Comparison of ENCODE assay signal across 7 cellular contexts in genomic region chr9:136847827-136848392, GRCh38. TPM values are rescaled to one million over a fixed set of nuclear protein-coding genes. Genes with fewer than 3 reads are reported as not detected.
DNase-seq lines count a peak whose midpoint lies in the region; ATAC-seq, FAIRE-seq and TF ChIP-seq lines count a peak whose summit lies in the region.

No MANE protein-coding gene starts in this region.

- DNase-seq in GM18507 (ENCODE audit: extremely low spot score, insufficient read length, low read depth), result peak; percentile 38
- peak; percentile 57 for DNase-seq in NCI-H1105 treated with DMSO at 0.1 percent for 48 hours (lab: John Stamatoyannopoulos, UW)
- peak; percentile 58 for DNase-seq in T-helper 9 cell
- peak; percentile 23 for DNase-seq in GM12878 (ENCODE audit: low read depth, low spot score)
- peak; percentile 74 for DNase-seq in stimulated activated CD4-positive, alpha-beta T cell treated with anti-CD3 and anti-CD28 coated beads, Interleukin-12 subunit alpha, Interleukin-12 subunit beta, amount 100 ng/mL, for 4 hours

- H3K27me3 ChIP-seq in GM12878 (replicated peaks in 1 of 2; ENCODE audit: control insufficient read depth in 2 of 2, insufficient read depth in 2 of 2, low read length in 1 of 2), result no peaks in the 10 kb centered on the region; a peak in 1 of 4 replicates

- SMC1A ChIA-PET in GM12878 (lab: Charles Lee; ENCODE audit: uncharacterized antibody, unreplicated experiment), result no interaction called here

- TF ChIP-seq RAD21 in GM12878 (IDR thresholded peaks at IDR 0.05; ENCODE audit: insufficient read depth, low read depth, low read length), result no peak

- H3K36me3 ChIP-seq in GM12878 (ENCODE audit: control insufficient read depth in 2 of 2, insufficient read depth in 2 of 2, low read length in 1 of 2), result peaks cover 4 to 8% of the 10 kb centered on the region in 2 experiments; a peak in 3 of 4 replicates

- H3K4me3 ChIP-seq in GM12878 (peak overlapping the region; percentile 80), iPS-18c (ENCODE audit: insufficient read depth, low read depth, low read length) (peak overlapping the region; percentile 92)

- CTCF ChIA-PET in GM12878 (lab: Yijun Ruan, JAX), result interaction anchor here (0.7 to 2.2 kb wide), 8 partner anchors 34 to 187 kb away, joined by 3 to 7 read pairs (median 4); partner anchors contain the start of gene TRAF2

- POLR2A ChIA-PET in GM12878 (lab: Charles Lee), result interaction anchor here (0.7 to 1.8 kb wide), 3 partner anchors 34 to 96 kb away, joined by 5 to 9 read pairs (median 5); partner anchors contain the start of genes FBXW5 and TRAF2

- RAD21 ChIA-PET in GM12878 (lab: Charles Lee; ENCODE audit: unreplicated experiment), result interaction anchor here (1.3 to 1.8 kb wide), 3 partner anchors 34 to 54 kb away, joined by 3 to 7 read pairs (median 5); partner anchors contain the start of gene TRAF2

- TF ChIP-seq EP300 in GM12878 (IDR thresholded peaks at IDR 0.05; ENCODE audit: borderline replicate concordance in 1 of 2, control insufficient read depth in 1 of 2, low read depth in 2 of 2, low read length in 2 of 2), result no peak

- BruUV-seq in GM12878 (replicated peaks; lab: Mats Ljungman, UMichigan), result no TSS peak

- peak; percentile 93 for TF ChIP-seq POLR2A in GM12878 (IDR thresholded peaks at IDR 0.05; ENCODE audit: low read depth, low read length)

- peaks cover 13% of the 10 kb centered on the region for H3K4me1 ChIP-seq in GM12878 (ENCODE audit: control insufficient read depth, insufficient read depth, low read length)

- intact Hi-C loops in GM12878 (cut with micrococcal nuclease; ENCODE audit: unreplicated experiment), result loop anchor here (2.0 to 5.0 kb wide), 3 partner anchors 34 to 189 kb away; partner anchors contain the start of gene TMEM141

- no peaks in the 10 kb centered on the region; the same call in 1 of the 2 replicates for H4K20me1 ChIP-seq in GM12878 (ENCODE audit: control insufficient read depth, insufficient read depth)

- peak; percentile 59 for ATAC-seq in GM12878
- ATAC-seq in HG02852 (IDR thresholded peaks at IDR 0.05; ENCODE audit: unreplicated experiment), result no peak

- H3K4me2 ChIP-seq in GM12878 (ENCODE audit: control insufficient read depth, insufficient read depth), result peak overlapping the region; percentile 77

- H2AFZ ChIP-seq in GM12878 (ENCODE audit: control insufficient read depth, low read depth, low read length), result peak overlapping the region; percentile 11

- in situ Hi-C loops in GM12878 (cut with MboI), result no loop called here

- peak; percentile 79 for FAIRE-seq in GM18507 (lab: Jason Lieb, UNC)
- peak; percentile 91 for FAIRE-seq in GM12878 (lab: Jason Lieb, UNC)

- H3K79me2 ChIP-seq in GM12878 (ENCODE audit: control insufficient read depth, insufficient read depth, low read length), result peaks cover 10% of the 10 kb centered on the region; the same call in 1 of the 2 replicates

- H3K9ac ChIP-seq in GM12878 (ENCODE audit: control insufficient read depth, insufficient read depth, low read length), result peak overlapping the region; percentile 53

- peaks cover 4% of the 10 kb centered on the region; the same call in 1 of the 3 replicates for H3K9me3 ChIP-seq in GM12878 (replicated peaks; ENCODE audit: control insufficient read depth, insufficient read depth, low read length)
- H3K9me3 ChIP-seq in iPS-18c (ENCODE audit: control insufficient read depth, insufficient read depth, low read length), result peaks cover 2% of the 10 kb centered on the region

- no peak overlapping the region for H3K27ac ChIP-seq in GM12878 (ENCODE audit: control insufficient read depth, insufficient read depth)

- TF ChIP-seq CTCF in GM12878 (IDR thresholded peaks at IDR 0.05 in 2 of 3, conservative IDR thresholded peaks at IDR 0.05 in 1 of 3; ENCODE audit: control insufficient read depth in 2 of 3, extremely low read depth in 1 of 3, insufficient read depth in 1 of 3, low read depth in 3 of 3, low read length in 3 of 3), result no peak

- under 1% methylated on average over 24 of the region's 48 CpGs for WGBS in GM12878 (ENCODE audit: insufficient coverage, insufficient replicate concordance, low lambda C conversion rate, missing lambda C conversion rate)

RNA-seq across cellular contexts. Expression of gene PHPT1, which starts 1.3 kb away (rescaled TPM):
- 66.9 and 74.5 TPM in 2 replicates for total RNA-seq in GM12878 (2013; cell fraction: nucleolus; rRNA removed)
- total RNA-seq in GM12878 (2014; rRNA removed) (123 and 124 TPM in 2 replicates), GM12878 (2014; rRNA removed; fragmentation: Illumina TruSeq; extraction: Trizol) (59.6 and 70.6 TPM in 2 replicates), GM12878 (2021) (131 and 132 TPM in 2 replicates)
- 68.1 TPM for polyA plus RNA-seq in GM12878 (2011; ENCODE audit: low read depth)
- polyA plus RNA-seq in GM12878 (2011; rRNA removed) (39.9 and 90.2 TPM in 2 replicates), GM12878 (2014; fragmentation: Illumina TruSeq; extraction: Trizol) (7.1 and 56.2 TPM in 2 replicates), GM12878 (2014; fragmentation: Nextera tagmentation; extraction: Ambion mirVana) (100 to 1,000 TPM; 169 to 200 TPM), GM12878 (2014; rRNA removed) (148 and 151 TPM in 2 replicates), GM12878 (2016; fragmentation: Nextera tagmentation; extraction: Ambion mirVana) (100 to 1,000 TPM; 306 to 323 TPM)
- polyA plus RNA-seq in GM12878 (2011; cell fraction: cytosol; rRNA removed), result 155 and 276 TPM in 2 replicates
- polyA plus RNA-seq in GM12878 (2011; cell fraction: nucleus; rRNA removed), result 525 and 671 TPM in 2 replicates
- polyA plus RNA-seq in GM12878 (2012), result 128 and 143 TPM in 2 replicates
- 13.4 and 29.2 TPM in 2 replicates for polyA minus RNA-seq in GM12878 (2011; rRNA and poly(A)+ RNA removed)
- 21.8 and 22.6 TPM in 2 replicates for polyA minus RNA-seq in GM12878 (2011; cell fraction: cytosol; rRNA and poly(A)+ RNA removed)
- 48.0 and 54.5 TPM in 2 replicates for polyA minus RNA-seq in GM12878 (2011; cell fraction: nucleus; rRNA and poly(A)+ RNA removed)

RNA-seq across cellular contexts. Expression of gene MAMDC4, which starts 4.2 kb away (rescaled TPM):
- total RNA-seq in GM12878 (2013; cell fraction: nucleolus; rRNA removed), result 29.6 and 35.9 TPM in 2 replicates
- total RNA-seq in GM12878 (2014; rRNA removed) (2.9 and 4.5 TPM in 2 replicates), GM12878 (2014; rRNA removed; fragmentation: Illumina TruSeq; extraction: Trizol) (0.41 and 0.85 TPM in 2 replicates), GM12878 (2021) (4.3 and 4.8 TPM in 2 replicates)
- 0.41 TPM for polyA plus RNA-seq in GM12878 (2011; ENCODE audit: low read depth)
- polyA plus RNA-seq in GM12878 (2011; rRNA removed) (1.1 and 2.4 TPM in 2 replicates), GM12878 (2014; fragmentation: Illumina TruSeq; extraction: Trizol) (0.40 TPM in 1 of 2 replicates, not detected in the other), GM12878 (2014; fragmentation: Nextera tagmentation; extraction: Ambion mirVana) (under 1 TPM in 1 of 2 experiments, not detected in 1; 0.22 TPM), GM12878 (2014; rRNA removed) (5.7 and 8.2 TPM in 2 replicates), GM12878 (2016; fragmentation: Nextera tagmentation; extraction: Ambion mirVana) (1 to 10 TPM; 2.0 to 2.4 TPM)
- 2.3 and 4.8 TPM in 2 replicates for polyA plus RNA-seq in GM12878 (2011; cell fraction: cytosol; rRNA removed)
- polyA plus RNA-seq in GM12878 (2011; cell fraction: nucleus; rRNA removed), result 153 and 158 TPM in 2 replicates
- polyA plus RNA-seq in GM12878 (2012), result 4.2 and 5.7 TPM in 2 replicates
- polyA minus RNA-seq in GM12878 (2011; rRNA and poly(A)+ RNA removed), result 0.44 and 2.1 TPM in 2 replicates
- 0.21 and 1.5 TPM in 2 replicates for polyA minus RNA-seq in GM12878 (2011; cell fraction: cytosol; rRNA and poly(A)+ RNA removed)
- 9.8 and 12.2 TPM in 2 replicates for polyA minus RNA-seq in GM12878 (2011; cell fraction: nucleus; rRNA and poly(A)+ RNA removed)

RNA-seq across cellular contexts. Expression of gene AJM1, which starts 5.6 kb away (rescaled TPM):
- 13.9 and 16.4 TPM in 2 replicates for total RNA-seq in GM12878 (2013; cell fraction: nucleolus; rRNA removed)
- total RNA-seq in GM12878 (2014; rRNA removed), result 0.98 and 1.2 TPM in 2 replicates
- 0.27 and 0.46 TPM in 2 replicates for total RNA-seq in GM12878 (2014; rRNA removed; fragmentation: Illumina TruSeq; extraction: Trizol)
- 1.9 and 2.5 TPM in 2 replicates for total RNA-seq in GM12878 (2021)
- 0.25 TPM for polyA plus RNA-seq in GM12878 (2011; ENCODE audit: low read depth)
- 0.55 and 1.2 TPM in 2 replicates for polyA plus RNA-seq in GM12878 (2011; rRNA removed)
- polyA plus RNA-seq in GM12878 (2011; cell fraction: cytosol; rRNA removed), result 0.97 and 1.9 TPM in 2 replicates
- 35.1 and 40.0 TPM in 2 replicates for polyA plus RNA-seq in GM12878 (2011; cell fraction: nucleus; rRNA removed)
- 1.9 and 2.7 TPM in 2 replicates for polyA plus RNA-seq in GM12878 (2012)
- polyA plus RNA-seq in GM12878 (2014; fragmentation: Illumina TruSeq; extraction: Trizol), result 0.06 TPM in 1 of 2 replicates, not detected in the other
- polyA plus RNA-seq in GM12878 (2014; fragmentation: Nextera tagmentation; extraction: Ambion mirVana), result not detected
- 1.6 and 2.7 TPM in 2 replicates for polyA plus RNA-seq in GM12878 (2014; rRNA removed)
- under 1 TPM; 0.54 to 0.82 TPM for polyA plus RNA-seq in GM12878 (2016; fragmentation: Nextera tagmentation; extraction: Ambion mirVana)
- polyA minus RNA-seq in GM12878 (2011; rRNA and poly(A)+ RNA removed), result 0.07 and 0.62 TPM in 2 replicates
- 0.31 and 1.1 TPM in 2 replicates for polyA minus RNA-seq in GM12878 (2011; cell fraction: cytosol; rRNA and poly(A)+ RNA removed)
- 3.6 and 4.8 TPM in 2 replicates for polyA minus RNA-seq in GM12878 (2011; cell fraction: nucleus; rRNA and poly(A)+ RNA removed)

RNA-seq across cellular contexts. Expression of gene EDF1, which starts 18.2 kb away (rescaled TPM):
- 70.5 and 88.5 TPM in 2 replicates for total RNA-seq in GM12878 (2013; cell fraction: nucleolus; rRNA removed)
- total RNA-seq in GM12878 (2014; rRNA removed) (312 and 337 TPM in 2 replicates), GM12878 (2014; rRNA removed; fragmentation: Illumina TruSeq; extraction: Trizol) (320 and 361 TPM in 2 replicates), GM12878 (2021) (319 and 330 TPM in 2 replicates)
- 201 TPM for polyA plus RNA-seq in GM12878 (2011; ENCODE audit: low read depth)
- polyA plus RNA-seq in GM12878 (2011; rRNA removed) (265 and 335 TPM in 2 replicates), GM12878 (2014; fragmentation: Illumina TruSeq; extraction: Trizol) (98.0 and 304 TPM in 2 replicates), GM12878 (2014; fragmentation: Nextera tagmentation; extraction: Ambion mirVana) (100 to 1,000 TPM; 110 to 177 TPM), GM12878 (2014; rRNA removed) (418 and 469 TPM in 2 replicates), GM12878 (2016; fragmentation: Nextera tagmentation; extraction: Ambion mirVana) (100 to 1,000 TPM; 508 to 533 TPM)
- 364 and 406 TPM in 2 replicates for polyA plus RNA-seq in GM12878 (2011; cell fraction: cytosol; rRNA removed)
- polyA plus RNA-seq in GM12878 (2011; cell fraction: nucleus; rRNA removed), result 197 and 264 TPM in 2 replicates
- 366 and 424 TPM in 2 replicates for polyA plus RNA-seq in GM12878 (2012)
- polyA minus RNA-seq in GM12878 (2011; rRNA and poly(A)+ RNA removed), result 98.5 and 108 TPM in 2 replicates
- 77.8 and 81.8 TPM in 2 replicates for polyA minus RNA-seq in GM12878 (2011; cell fraction: cytosol; rRNA and poly(A)+ RNA removed)
- polyA minus RNA-seq in GM12878 (2011; cell fraction: nucleus; rRNA and poly(A)+ RNA removed), result 29.1 and 55.4 TPM in 2 replicates

RNA-seq across cellular contexts. Expression of gene TRAF2, which starts 38.4 kb away (rescaled TPM):
- 38.1 and 39.7 TPM in 2 replicates for total RNA-seq in GM12878 (2013; cell fraction: nucleolus; rRNA removed)
- total RNA-seq in GM12878 (2014; rRNA removed) (15.8 and 16.8 TPM in 2 replicates), GM12878 (2014; rRNA removed; fragmentation: Illumina TruSeq; extraction: Trizol) (12.3 and 13.2 TPM in 2 replicates), GM12878 (2021) (31.0 and 33.5 TPM in 2 replicates)
- 5.8 TPM for polyA plus RNA-seq in GM12878 (2011; ENCODE audit: low read depth)
- polyA plus RNA-seq in GM12878 (2011; rRNA removed) (10.5 and 21.6 TPM in 2 replicates), GM12878 (2014; fragmentation: Illumina TruSeq; extraction: Trizol) (1.9 and 10.0 TPM in 2 replicates), GM12878 (2014; fragmentation: Nextera tagmentation; extraction: Ambion mirVana) (1 to 10 TPM in 1 of 2 experiments, under 1 TPM in 1; 0.34 to 1.1 TPM), GM12878 (2014; rRNA removed) (28.1 and 29.4 TPM in 2 replicates), GM12878 (2016; fragmentation: Nextera tagmentation; extraction: Ambion mirVana) (10 to 100 TPM; 39.3 to 39.5 TPM)
- 27.2 and 41.1 TPM in 2 replicates for polyA plus RNA-seq in GM12878 (2011; cell fraction: cytosol; rRNA removed)
- 41.5 and 49.9 TPM in 2 replicates for polyA plus RNA-seq in GM12878 (2011; cell fraction: nucleus; rRNA removed)
- polyA plus RNA-seq in GM12878 (2012), result 13.9 and 17.4 TPM in 2 replicates
- 17.8 and 29.4 TPM in 2 replicates for polyA minus RNA-seq in GM12878 (2011; rRNA and poly(A)+ RNA removed)
- 10.8 and 15.8 TPM in 2 replicates for polyA minus RNA-seq in GM12878 (2011; cell fraction: cytosol; rRNA and poly(A)+ RNA removed)
- polyA minus RNA-seq in GM12878 (2011; cell fraction: nucleus; rRNA and poly(A)+ RNA removed), result 31.7 and 38.1 TPM in 2 replicates

Comparison
In these comparisons a context has a peak if more than half of its experiments do, and no peak if none do; other contexts are left out.
1. DNase-seq: peak in every context shown above with its lines; median percentile 74 in stimulated activated CD4-positive, alpha-beta T cell treated with anti-CD3 and anti-CD28 coated beads, Interleukin-12 subunit alpha, Interleukin-12 subunit beta, amount 100 ng/mL, for 4 hours; 58 in T-helper 9 cell; 57 in NCI-H1105 treated with DMSO at 0.1 percent for 48 hours; 38 in GM18507; 23 in GM12878.